ENCODE assay signal across 1 cellular context in the genomic region with DNA sequence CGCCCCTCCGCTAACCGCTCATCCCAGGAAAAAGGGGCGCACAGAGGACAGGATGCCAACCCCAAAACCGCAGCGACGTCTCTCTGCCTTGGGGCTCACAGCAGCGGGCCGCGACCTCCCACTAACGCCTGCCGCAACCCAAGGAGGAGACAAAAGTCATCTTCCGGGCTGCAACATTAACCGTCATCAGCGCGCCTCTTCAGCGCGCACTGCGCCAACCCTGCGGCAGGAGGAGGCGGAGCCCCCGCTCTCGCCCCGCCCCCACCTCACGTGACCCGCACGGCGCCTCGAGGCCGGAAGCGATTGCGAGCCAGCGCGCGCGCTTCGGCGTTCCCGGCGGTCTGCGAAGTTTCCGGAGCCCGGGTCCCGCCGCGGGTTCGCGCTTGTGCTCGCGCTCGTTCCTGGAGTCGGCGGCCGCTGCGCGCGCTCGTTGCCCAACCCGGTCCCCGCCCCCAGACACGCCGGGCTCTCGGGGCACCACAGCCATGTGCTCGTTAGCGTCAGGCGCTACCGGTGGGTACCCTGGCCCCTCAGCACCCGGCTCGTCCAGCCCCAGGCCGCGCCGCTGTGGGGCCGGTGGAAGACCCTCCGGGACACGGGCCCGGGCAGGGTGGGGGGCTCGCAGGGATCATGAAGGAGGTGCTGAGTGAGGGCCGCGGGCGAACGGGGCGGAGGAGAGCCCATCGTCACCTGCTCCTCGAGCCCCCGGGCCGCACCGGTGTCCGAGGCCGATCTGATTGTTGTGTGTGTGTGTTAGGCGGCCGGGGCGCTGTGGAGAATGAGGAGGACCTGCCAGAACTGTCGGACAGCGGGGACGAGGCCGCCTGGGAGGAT.
TF ChIP-seq lines count a peak whose summit lies in the region.

A gene (plus strand): TSS at position 455 of the 834 bp plus-strand sequence. CDS start 31 bp downstream, at position 486.

TF ChIP-seq in HEK293, 187 proteins besides CTCF, POLR2A, EP300 and RAD21 (continued from another document and continues in another):
- TF ChIP-seq, protein P1, sequence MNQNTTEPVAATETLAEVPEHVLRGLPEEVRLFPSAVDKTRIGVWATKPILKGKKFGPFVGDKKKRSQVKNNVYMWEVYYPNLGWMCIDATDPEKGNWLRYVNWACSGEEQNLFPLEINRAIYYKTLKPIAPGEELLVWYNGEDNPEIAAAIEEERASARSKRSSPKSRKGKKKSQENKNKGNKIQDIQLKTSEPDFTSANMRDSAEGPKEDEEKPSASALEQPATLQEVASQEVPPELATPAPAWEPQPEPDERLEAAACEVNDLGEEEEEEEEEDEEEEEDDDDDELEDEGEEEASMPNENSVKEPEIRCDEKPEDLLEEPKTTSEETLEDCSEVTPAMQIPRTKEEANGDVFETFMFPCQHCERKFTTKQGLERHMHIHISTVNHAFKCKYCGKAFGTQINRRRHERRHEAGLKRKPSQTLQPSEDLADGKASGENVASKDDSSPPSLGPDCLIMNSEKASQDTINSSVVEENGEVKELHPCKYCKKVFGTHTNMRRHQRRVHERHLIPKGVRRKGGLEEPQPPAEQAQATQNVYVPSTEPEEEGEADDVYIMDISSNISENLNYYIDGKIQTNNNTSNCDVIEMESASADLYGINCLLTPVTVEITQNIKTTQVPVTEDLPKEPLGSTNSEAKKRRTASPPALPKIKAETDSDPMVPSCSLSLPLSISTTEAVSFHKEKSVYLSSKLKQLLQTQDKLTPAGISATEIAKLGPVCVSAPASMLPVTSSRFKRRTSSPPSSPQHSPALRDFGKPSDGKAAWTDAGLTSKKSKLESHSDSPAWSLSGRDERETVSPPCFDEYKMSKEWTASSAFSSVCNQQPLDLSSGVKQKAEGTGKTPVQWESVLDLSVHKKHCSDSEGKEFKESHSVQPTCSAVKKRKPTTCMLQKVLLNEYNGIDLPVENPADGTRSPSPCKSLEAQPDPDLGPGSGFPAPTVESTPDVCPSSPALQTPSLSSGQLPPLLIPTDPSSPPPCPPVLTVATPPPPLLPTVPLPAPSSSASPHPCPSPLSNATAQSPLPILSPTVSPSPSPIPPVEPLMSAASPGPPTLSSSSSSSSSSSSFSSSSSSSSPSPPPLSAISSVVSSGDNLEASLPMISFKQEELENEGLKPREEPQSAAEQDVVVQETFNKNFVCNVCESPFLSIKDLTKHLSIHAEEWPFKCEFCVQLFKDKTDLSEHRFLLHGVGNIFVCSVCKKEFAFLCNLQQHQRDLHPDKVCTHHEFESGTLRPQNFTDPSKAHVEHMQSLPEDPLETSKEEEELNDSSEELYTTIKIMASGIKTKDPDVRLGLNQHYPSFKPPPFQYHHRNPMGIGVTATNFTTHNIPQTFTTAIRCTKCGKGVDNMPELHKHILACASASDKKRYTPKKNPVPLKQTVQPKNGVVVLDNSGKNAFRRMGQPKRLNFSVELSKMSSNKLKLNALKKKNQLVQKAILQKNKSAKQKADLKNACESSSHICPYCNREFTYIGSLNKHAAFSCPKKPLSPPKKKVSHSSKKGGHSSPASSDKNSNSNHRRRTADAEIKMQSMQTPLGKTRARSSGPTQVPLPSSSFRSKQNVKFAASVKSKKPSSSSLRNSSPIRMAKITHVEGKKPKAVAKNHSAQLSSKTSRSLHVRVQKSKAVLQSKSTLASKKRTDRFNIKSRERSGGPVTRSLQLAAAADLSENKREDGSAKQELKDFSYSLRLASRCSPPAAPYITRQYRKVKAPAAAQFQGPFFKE (tag by site-specific recombination; IDR thresholded peaks at IDR 0.05; ENCODE audit: borderline replicate concordance) = no peak
- TF ChIP-seq ZNF311 (tag by site-specific recombination; IDR thresholded peaks at IDR 0.05; ENCODE audit: borderline replicate concordance) (no peak), PRDM1 (tag by site-specific recombination; IDR thresholded peaks at IDR 0.05) (no peak), ZNF843 (tag by site-specific recombination; IDR thresholded peaks at IDR 0.05) (peak; percentile 50; the same call in 1 of the 2 replicates), ZNF777 (tag by site-specific recombination; IDR thresholded peaks at IDR 0.05; ENCODE audit: borderline replicate concordance) (no peak), ZNF433 (tag by site-specific recombination; IDR thresholded peaks at IDR 0.05; ENCODE audit: low read depth) (no peak), ZNF624 (tag by site-specific recombination; IDR thresholded peaks at IDR 0.05) (no peak), ZNF140 (tag by site-specific recombination; IDR thresholded peaks at IDR 0.05) (no peak), REPIN1 (tag by site-specific recombination; IDR thresholded peaks at IDR 0.05; ENCODE audit: low read depth) (no peak), SALL2 (tag by site-specific recombination; IDR thresholded peaks at IDR 0.05; ENCODE audit: borderline replicate concordance) (no peak), ZNF792 (tag by site-specific recombination; IDR thresholded peaks at IDR 0.05) (0 out of 2 replicates have a peak, but pooled peaks have one; percentile 54), ZSCAN30 (tag by site-specific recombination; IDR thresholded peaks at IDR 0.05) (no peak; the same call in 1 of the 2 replicates), ZNF138 (tag by site-specific recombination; IDR thresholded peaks at IDR 0.05; ENCODE audit: borderline replicate concordance) (no peak), ZNF132 (tag by site-specific recombination; IDR thresholded peaks at IDR 0.05; ENCODE audit: borderline replicate concordance) (no peak), ZNF10 (tag by site-specific recombination; IDR thresholded peaks at IDR 0.05) (no peak), ZNF660 (tag by site-specific recombination; IDR thresholded peaks at IDR 0.05) (peak; percentile 66; the same call in 1 of the 2 replicates), ZNF324 (tag by site-specific recombination; IDR thresholded peaks at IDR 0.05) (peak; percentile 90), KLF8 (tag by site-specific recombination; IDR thresholded peaks at IDR 0.05) (peak; percentile 77), FEZF1 (tag by site-specific recombination; IDR thresholded peaks at IDR 0.05) (0 out of 2 replicates have a peak, but pooled peaks have one; percentile 9), ZNF394 (tag by site-specific recombination; IDR thresholded peaks at IDR 0.05; ENCODE audit: borderline replicate concordance) (peak; percentile 40; the same call in 1 of the 2 replicates), KLF10 (tag by site-specific recombination; IDR thresholded peaks at IDR 0.05) (peak; percentile 73; the same call in 1 of the 2 replicates), ZNF146 (tag by site-specific recombination; IDR thresholded peaks at IDR 0.05) (0 out of 2 replicates have a peak, but pooled peaks have one; percentile 8), ZBTB1 (tag by site-specific recombination; IDR thresholded peaks at IDR 0.05) (0 out of 2 replicates have a peak, but pooled peaks have one; percentile 42), ZNF501 (tag by site-specific recombination; IDR thresholded peaks at IDR 0.05) (peak; percentile 15), ZNF404 (tag by site-specific recombination; IDR thresholded peaks at IDR 0.05) (no peak), ZNF76 (tag by site-specific recombination; IDR thresholded peaks at IDR 0.05; ENCODE audit: borderline replicate concordance, low read depth) (peak; percentile 57; the same call in 1 of the 2 replicates), ZNF654 (tag by site-specific recombination; IDR thresholded peaks at IDR 0.05; ENCODE audit: low read depth) (peak; percentile 44), GLIS2 (tag by site-specific recombination; IDR thresholded peaks at IDR 0.05) (peak; percentile 76), ZNF664 (tag by site-specific recombination; IDR thresholded peaks at IDR 0.05) (no peak), ZNF473 (tag by site-specific recombination; IDR thresholded peaks at IDR 0.05) (no peak), ZNF223 (tag by site-specific recombination; IDR thresholded peaks at IDR 0.05) (no peak), ZBTB48 (tag by site-specific recombination; IDR thresholded peaks at IDR 0.05) (peak; percentile 81), ZNF514 (tag by site-specific recombination; IDR thresholded peaks at IDR 0.05) (no peak), IKZF3 (tag by site-specific recombination; IDR thresholded peaks at IDR 0.05) (no peak)
- TF ChIP-seq, protein P2, sequence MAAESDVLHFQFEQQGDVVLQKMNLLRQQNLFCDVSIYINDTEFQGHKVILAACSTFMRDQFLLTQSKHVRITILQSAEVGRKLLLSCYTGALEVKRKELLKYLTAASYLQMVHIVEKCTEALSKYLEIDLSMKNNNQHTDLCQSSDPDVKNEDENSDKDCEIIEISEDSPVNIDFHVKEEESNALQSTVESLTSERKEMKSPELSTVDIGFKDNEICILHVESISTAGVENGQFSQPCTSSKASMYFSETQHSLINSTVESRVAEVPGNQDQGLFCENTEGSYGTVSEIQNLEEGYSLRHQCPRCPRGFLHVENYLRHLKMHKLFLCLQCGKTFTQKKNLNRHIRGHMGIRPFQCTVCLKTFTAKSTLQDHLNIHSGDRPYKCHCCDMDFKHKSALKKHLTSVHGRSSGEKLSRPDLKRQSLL (tag by site-specific recombination; IDR thresholded peaks at IDR 0.05) = no peak
- TF ChIP-seq, protein P3, sequence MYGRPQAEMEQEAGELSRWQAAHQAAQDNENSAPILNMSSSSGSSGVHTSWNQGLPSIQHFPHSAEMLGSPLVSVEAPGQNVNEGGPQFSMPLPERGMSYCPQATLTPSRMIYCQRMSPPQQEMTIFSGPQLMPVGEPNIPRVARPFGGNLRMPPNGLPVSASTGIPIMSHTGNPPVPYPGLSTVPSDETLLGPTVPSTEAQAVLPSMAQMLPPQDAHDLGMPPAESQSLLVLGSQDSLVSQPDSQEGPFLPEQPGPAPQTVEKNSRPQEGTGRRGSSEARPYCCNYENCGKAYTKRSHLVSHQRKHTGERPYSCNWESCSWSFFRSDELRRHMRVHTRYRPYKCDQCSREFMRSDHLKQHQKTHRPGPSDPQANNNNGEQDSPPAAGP (tag by site-specific recombination; IDR thresholded peaks at IDR 0.05) = peak; percentile 64
- TF ChIP-seq, protein P4, sequence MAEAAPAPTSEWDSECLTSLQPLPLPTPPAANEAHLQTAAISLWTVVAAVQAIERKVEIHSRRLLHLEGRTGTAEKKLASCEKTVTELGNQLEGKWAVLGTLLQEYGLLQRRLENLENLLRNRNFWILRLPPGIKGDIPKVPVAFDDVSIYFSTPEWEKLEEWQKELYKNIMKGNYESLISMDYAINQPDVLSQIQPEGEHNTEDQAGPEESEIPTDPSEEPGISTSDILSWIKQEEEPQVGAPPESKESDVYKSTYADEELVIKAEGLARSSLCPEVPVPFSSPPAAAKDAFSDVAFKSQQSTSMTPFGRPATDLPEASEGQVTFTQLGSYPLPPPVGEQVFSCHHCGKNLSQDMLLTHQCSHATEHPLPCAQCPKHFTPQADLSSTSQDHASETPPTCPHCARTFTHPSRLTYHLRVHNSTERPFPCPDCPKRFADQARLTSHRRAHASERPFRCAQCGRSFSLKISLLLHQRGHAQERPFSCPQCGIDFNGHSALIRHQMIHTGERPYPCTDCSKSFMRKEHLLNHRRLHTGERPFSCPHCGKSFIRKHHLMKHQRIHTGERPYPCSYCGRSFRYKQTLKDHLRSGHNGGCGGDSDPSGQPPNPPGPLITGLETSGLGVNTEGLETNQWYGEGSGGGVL (tag by site-specific recombination; IDR thresholded peaks at IDR 0.05) = no peak; the same call in 1 of the 2 replicates
- TF ChIP-seq, protein P5, sequence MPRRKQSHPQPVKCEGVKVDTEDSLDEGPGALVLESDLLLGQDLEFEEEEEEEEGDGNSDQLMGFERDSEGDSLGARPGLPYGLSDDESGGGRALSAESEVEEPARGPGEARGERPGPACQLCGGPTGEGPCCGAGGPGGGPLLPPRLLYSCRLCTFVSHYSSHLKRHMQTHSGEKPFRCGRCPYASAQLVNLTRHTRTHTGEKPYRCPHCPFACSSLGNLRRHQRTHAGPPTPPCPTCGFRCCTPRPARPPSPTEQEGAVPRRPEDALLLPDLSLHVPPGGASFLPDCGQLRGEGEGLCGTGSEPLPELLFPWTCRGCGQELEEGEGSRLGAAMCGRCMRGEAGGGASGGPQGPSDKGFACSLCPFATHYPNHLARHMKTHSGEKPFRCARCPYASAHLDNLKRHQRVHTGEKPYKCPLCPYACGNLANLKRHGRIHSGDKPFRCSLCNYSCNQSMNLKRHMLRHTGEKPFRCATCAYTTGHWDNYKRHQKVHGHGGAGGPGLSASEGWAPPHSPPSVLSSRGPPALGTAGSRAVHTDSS (tag by site-specific recombination; IDR thresholded peaks at IDR 0.05) = no peak
- TF ChIP-seq, protein P6, sequence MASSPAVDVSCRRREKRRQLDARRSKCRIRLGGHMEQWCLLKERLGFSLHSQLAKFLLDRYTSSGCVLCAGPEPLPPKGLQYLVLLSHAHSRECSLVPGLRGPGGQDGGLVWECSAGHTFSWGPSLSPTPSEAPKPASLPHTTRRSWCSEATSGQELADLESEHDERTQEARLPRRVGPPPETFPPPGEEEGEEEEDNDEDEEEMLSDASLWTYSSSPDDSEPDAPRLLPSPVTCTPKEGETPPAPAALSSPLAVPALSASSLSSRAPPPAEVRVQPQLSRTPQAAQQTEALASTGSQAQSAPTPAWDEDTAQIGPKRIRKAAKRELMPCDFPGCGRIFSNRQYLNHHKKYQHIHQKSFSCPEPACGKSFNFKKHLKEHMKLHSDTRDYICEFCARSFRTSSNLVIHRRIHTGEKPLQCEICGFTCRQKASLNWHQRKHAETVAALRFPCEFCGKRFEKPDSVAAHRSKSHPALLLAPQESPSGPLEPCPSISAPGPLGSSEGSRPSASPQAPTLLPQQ (tag by site-specific recombination; IDR thresholded peaks at IDR 0.05) = peak; percentile 63
- TF ChIP-seq, protein P7, sequence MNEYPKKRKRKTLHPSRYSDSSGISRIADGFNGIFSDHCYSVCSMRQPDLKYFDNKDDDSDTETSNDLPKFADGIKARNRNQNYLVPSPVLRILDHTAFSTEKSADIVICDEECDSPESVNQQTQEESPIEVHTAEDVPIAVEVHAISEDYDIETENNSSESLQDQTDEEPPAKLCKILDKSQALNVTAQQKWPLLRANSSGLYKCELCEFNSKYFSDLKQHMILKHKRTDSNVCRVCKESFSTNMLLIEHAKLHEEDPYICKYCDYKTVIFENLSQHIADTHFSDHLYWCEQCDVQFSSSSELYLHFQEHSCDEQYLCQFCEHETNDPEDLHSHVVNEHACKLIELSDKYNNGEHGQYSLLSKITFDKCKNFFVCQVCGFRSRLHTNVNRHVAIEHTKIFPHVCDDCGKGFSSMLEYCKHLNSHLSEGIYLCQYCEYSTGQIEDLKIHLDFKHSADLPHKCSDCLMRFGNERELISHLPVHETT (tag by site-specific recombination; IDR thresholded peaks at IDR 0.05) = peak; percentile 64; the same call in 1 of the 2 replicates
- TF ChIP-seq, protein P8, sequence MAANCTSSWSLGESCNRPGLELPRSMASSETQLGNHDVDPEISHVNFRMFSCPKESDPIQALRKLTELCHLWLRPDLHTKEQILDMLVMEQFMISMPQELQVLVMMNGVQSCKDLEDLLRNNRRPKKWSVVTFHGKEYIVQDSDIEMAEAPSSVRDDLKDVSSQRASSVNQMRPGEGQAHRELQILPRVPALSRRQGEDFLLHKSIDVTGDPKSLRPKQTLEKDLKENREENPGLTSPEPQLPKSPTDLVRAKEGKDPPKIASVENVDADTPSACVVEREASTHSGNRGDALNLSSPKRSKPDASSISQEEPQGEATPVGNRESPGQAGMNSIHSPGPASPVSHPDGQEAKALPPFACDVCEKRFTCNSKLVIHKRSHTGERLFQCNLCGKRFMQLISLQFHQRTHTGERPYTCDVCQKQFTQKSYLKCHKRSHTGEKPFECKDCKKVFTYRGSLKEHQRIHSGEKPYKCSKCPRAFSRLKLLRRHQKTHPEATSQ (tag by site-specific recombination; IDR thresholded peaks at IDR 0.05) = peak; percentile 80; the same call in 1 of the 2 replicates
